1 cellular context compared by ENCODE assay signal in genomic region chr10:100965820-100966219, GRCh38.
TF ChIP-seq lines count a peak whose summit lies in the region.

No MANE protein-coding gene starts in this region.

TF ChIP-seq in HepG2, 621 proteins besides CTCF, POLR2A, EP300 and RAD21:
- TF ChIP-seq HNRNPL (IDR thresholded peaks at IDR 0.05; ENCODE audit: low read depth, low read length) (no peak), TSC22D2 (CRISPR knock-in tag; IDR thresholded peaks at IDR 0.05; ENCODE audit: borderline replicate concordance) (no peak), BCL6 (CRISPR knock-in tag; IDR thresholded peaks at IDR 0.05) (0 out of 2 replicates have a peak, but pooled peaks have one; percentile 23), SALL1 (CRISPR knock-in tag; IDR thresholded peaks at IDR 0.05) (0 out of 2 replicates have a peak, but pooled peaks have one; percentile 29), KDM1A (CRISPR knock-in tag; IDR thresholded peaks at IDR 0.05) (0 out of 2 replicates have a peak, but pooled peaks have one; percentile 30), ZMYM3 (CRISPR knock-in tag; IDR thresholded peaks at IDR 0.05) (peak; percentile 60; the same call in 1 of the 2 replicates), ZNF605 (CRISPR knock-in tag; IDR thresholded peaks at IDR 0.05) (0 out of 2 replicates have a peak, but pooled peaks have one; percentile 22), RARA (CRISPR knock-in tag; IDR thresholded peaks at IDR 0.05) (peak; percentile 46), NR2F1 (CRISPR knock-in tag; IDR thresholded peaks at IDR 0.05) (peak; percentile 59 to 80; a peak in 3 of 4 replicates), NCOA2 (CRISPR knock-in tag; IDR thresholded peaks at IDR 0.05) (peak; percentile 8; the same call in 1 of the 2 replicates), SOX6 (IDR thresholded peaks at IDR 0.05) (no peak), SOX6 (CRISPR knock-in tag; IDR thresholded peaks at IDR 0.05) (0 out of 2 replicates have a peak, but pooled peaks have one; percentile 29), SYNCRIP (IDR thresholded peaks at IDR 0.05; ENCODE audit: insufficient read depth, low read depth, low read length) (no peak), SP4 (CRISPR knock-in tag; IDR thresholded peaks at IDR 0.05) (no peak), CHD4 (IDR thresholded peaks at IDR 0.05; ENCODE audit: borderline replicate concordance, low read length) (peak; percentile 59; the same call in 1 of the 2 replicates), NR2F6 (IDR thresholded peaks at IDR 0.05) (peak; percentile 83), NR2F6 (CRISPR knock-in tag; IDR thresholded peaks at IDR 0.05) (peak; percentile 61), ZNF12 (CRISPR knock-in tag; IDR thresholded peaks at IDR 0.05) (peak; percentile 88), POLR2G (IDR thresholded peaks at IDR 0.05; ENCODE audit: low read depth, low read length) (peak; percentile 32; the same call in 1 of the 2 replicates)
